15 cellular contexts compared by ENCODE assay signal in the genomic region with DNA sequence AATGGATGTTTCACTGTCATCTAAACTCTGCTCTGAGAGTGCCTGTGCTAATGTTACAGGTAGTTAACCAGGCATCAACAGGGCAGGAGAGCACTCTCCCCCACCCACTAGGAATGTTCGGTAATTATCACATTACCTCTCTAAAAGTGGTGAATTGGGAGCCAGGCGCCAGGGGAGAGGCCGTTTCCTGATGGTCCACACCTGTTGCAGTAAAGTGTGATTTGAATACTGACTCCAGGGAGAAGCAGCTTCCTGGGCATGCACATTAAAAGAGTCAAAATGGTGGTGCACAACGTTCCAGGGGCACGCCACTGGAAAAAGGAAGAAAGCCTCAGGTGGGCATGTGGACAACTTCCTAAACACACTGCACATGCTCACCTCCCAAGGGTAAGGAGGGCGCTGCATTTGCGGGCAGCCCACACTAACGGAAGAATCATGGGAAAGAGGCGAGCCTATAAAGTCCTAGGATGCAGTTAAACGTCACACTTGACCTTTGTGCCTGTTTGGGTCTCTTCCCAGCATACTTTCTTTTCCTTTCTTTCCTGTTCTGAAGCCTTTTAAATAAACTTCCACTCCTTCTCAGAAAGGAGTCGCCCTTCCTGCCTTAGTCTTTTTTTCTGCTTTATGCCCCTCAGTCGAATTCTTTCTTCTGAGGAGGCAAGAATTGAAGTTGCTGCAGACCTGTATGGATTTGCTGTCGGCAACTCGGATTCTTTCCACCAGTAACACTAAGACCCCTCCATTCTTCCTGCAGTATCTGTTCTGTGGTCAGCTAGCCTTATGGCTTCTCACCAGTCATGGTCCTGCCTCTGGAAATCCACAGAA. TPM values are rescaled to one million over a fixed set of nuclear protein-coding genes. Genes with fewer than 3 reads are reported as not detected.
A peak's percentile ranks its signal among the peaks of the same experiment; 100 is the strongest.
DNase-seq lines count a peak whose midpoint lies in the region; ATAC-seq and TF ChIP-seq lines count a peak whose summit lies in the region.
"Had no signal": no experiment of that assay in that cellular context is flagged by ENCODE, and none has a peak within 500 bp of the region (broad histone marks: within the 10 kb centered on the region; RNA-seq: fewer than 3 reads in every experiment).

No MANE protein-coding gene starts in this region.

- no peaks in the 10 kb centered on the region for H3K36me3 ChIP-seq in Panc1 (ENCODE audit: control insufficient read depth, insufficient read depth, low read length)
- H3K36me3 ChIP-seq in skeletal muscle tissue (ENCODE audit: control insufficient read depth in 3 of 3, insufficient read depth in 3 of 3, low read length in 3 of 3): no peaks in the 10 kb centered on the region
- no peaks in the 10 kb centered on the region for H3K36me3 ChIP-seq in SK-N-SH (replicated peaks in 1 of 2; ENCODE audit: control insufficient read depth in 1 of 2, insufficient read depth in 2 of 2, low read length in 1 of 2)
- H3K36me3 ChIP-seq: neutrophil, thoracic aorta had no signal

- 46% methylated on average over 13 of the region's 14 CpGs for WGBS in SK-N-SH (ENCODE audit: low lambda C conversion rate)

- H3K27ac ChIP-seq in Panc1 (ENCODE audit: low read length) (0 out of 2 replicates have a peak overlapping the region, but pooled peaks have one; percentile 17), skeletal muscle tissue (ENCODE audit: low read depth, low read length) (peak overlapping the region; percentile 9), SK-N-SH (ENCODE audit: low read depth in 2 of 2, low read length in 1 of 2) (no peak overlapping the region)
- H3K27ac ChIP-seq: neutrophil, thoracic aorta had no signal

- H3K9ac ChIP-seq in skeletal muscle tissue (ENCODE audit: low read depth in 1 of 3, low read length in 3 of 3): peak overlapping the region in 2 of 3 donors; percentile 36 to 72
- no peak overlapping the region for H3K9ac ChIP-seq in SK-N-SH

- no peaks in the 10 kb centered on the region for H3F3A ChIP-seq in SK-N-SH (replicated peaks; ENCODE audit: insufficient read depth)

- H3K4me1 ChIP-seq in Panc1 (ENCODE audit: control insufficient read depth, insufficient read depth, low read length): peaks cover 4% of the 10 kb centered on the region; the same call in 1 of the 2 replicates
- peaks cover 0 to 6% (median 5%) of the 10 kb centered on the region in 3 donors for H3K4me1 ChIP-seq in skeletal muscle tissue (ENCODE audit: control insufficient read depth in 3 of 3, insufficient read depth in 3 of 3, low read length in 3 of 3)
- no peaks in the 10 kb centered on the region for H3K4me1 ChIP-seq in SK-N-SH (ENCODE audit: control insufficient read depth in 1 of 2, insufficient read depth in 2 of 2, low read depth in 1 of 2, low read length in 1 of 2)

- intact Hi-C loops in Panc1 (cut with micrococcal nuclease; ENCODE audit: unreplicated experiment): no loop called here
- intact Hi-C loops in left colon (cut with DNase I, micrococcal nuclease): no loop called here
- intact Hi-C loops in posterior vena cava (cut with DNase I): no loop called here

- TF ChIP-seq RAD21 in SK-N-SH (IDR thresholded peaks at IDR 0.05; ENCODE audit: low read length): no peak

- H3K27me3 ChIP-seq in Panc1 (ENCODE audit: control insufficient read depth, insufficient read depth, low read length) (no peaks in the 10 kb centered on the region), skeletal muscle tissue (ENCODE audit: control insufficient read depth in 3 of 3, insufficient read depth in 3 of 3, low read length in 3 of 3) (no peaks in the 10 kb centered on the region), SK-N-SH (ENCODE audit: insufficient read depth) (no peaks in the 10 kb centered on the region; the same call in 1 of the 2 replicates)
- H3K27me3 ChIP-seq: neutrophil had no signal

- TF ChIP-seq CTCF in Panc1 (IDR thresholded peaks at IDR 0.05) (no peak), SK-N-SH (IDR thresholded peaks at IDR 0.05) (no peak)

- ATAC-seq in Panc1 (peak; percentile 66), left colon (peak; percentile 92), GM18909 (IDR thresholded peaks at IDR 0.05; ENCODE audit: poor library complexity, unreplicated experiment) (no peak)

- H3K4me3 ChIP-seq in Panc1 (ENCODE audit: low read depth in 2 of 2, low read length in 2 of 2): peak overlapping the region; percentile 8 to 44; a peak in 3 of 4 replicates
- H3K4me3 ChIP-seq in skeletal muscle tissue (ENCODE audit: low read length in 3 of 3): peak overlapping the region; percentile 19 to 78 (median 54)
- no peak overlapping the region for H3K4me3 ChIP-seq in SK-N-SH (ENCODE audit: low read depth in 2 of 2, low read length in 1 of 2)
- H3K4me3 ChIP-seq: lung, thoracic aorta had no signal

- H2AFZ ChIP-seq in SK-N-SH (ENCODE audit: low read depth): no peak overlapping the region

- POLR2A ChIA-PET in Panc1 (lab: Charles Lee): no interaction called here
- POLR2A ChIA-PET in SK-N-SH (lab: Yijun Ruan, JAX): no interaction called here

- H3K79me2 ChIP-seq in SK-N-SH (ENCODE audit: insufficient read depth): no peaks in the 10 kb centered on the region

- no peak overlapping the region for H3K4me2 ChIP-seq in SK-N-SH

- DNase-seq in NCI-H2107 treated with DMSO at 0.1 percent for 48 hours (lab: John Stamatoyannopoulos, UW; ENCODE audit: unreplicated experiment) (peak; percentile 43), NCI-H2107 (lab: John Stamatoyannopoulos, UW) (no peak), Panc1 (ENCODE audit: low read depth, low spot score) (no peak), left colon (peak; percentile 67 to 77), SK-N-SH (no peak), posterior vena cava (ENCODE audit: low spot score) (no peak)
- DNase-seq: activated CD4-positive, CD25-positive, alpha-beta regulatory T cell treated with anti-CD3 and anti-CD28 coated beads, Interleukin-2, amount 50 U/mL, for 72 hours; CD4-positive, alpha-beta T cell; central memory CD4-positive, alpha-beta T cell; SW 1271 had no signal

- H3K9me2 ChIP-seq in SK-N-SH: no peaks in the 10 kb centered on the region

- H3K9me3 ChIP-seq in Panc1 (ENCODE audit: control insufficient read depth, insufficient read depth, low read depth, low read length): no peaks in the 10 kb centered on the region
- no peaks in the 10 kb centered on the region for H3K9me3 ChIP-seq in skeletal muscle tissue (ENCODE audit: control insufficient read depth in 3 of 3, low read length in 3 of 3)
- H3K9me3 ChIP-seq in SK-N-SH: no peaks in the 10 kb centered on the region
- H3K9me3 ChIP-seq: neutrophil, thoracic aorta had no signal

- CTCF ChIA-PET in Panc1 (lab: Charles Lee): no interaction called here
- CTCF ChIA-PET in SK-N-SH (lab: Yijun Ruan, JAX): no interaction called here

- no peaks in the 10 kb centered on the region for H4K20me1 ChIP-seq in SK-N-SH (ENCODE audit: insufficient read depth)

- TF ChIP-seq EP300 in SK-N-SH (IDR thresholded peaks at IDR 0.05; ENCODE audit: borderline replicate concordance in 1 of 2, low read depth in 1 of 2, low read length in 1 of 2): no peak

- no TSS peak for BruUV-seq in Panc1 (replicated peaks; lab: Mats Ljungman, UMichigan)

- in situ Hi-C loops in Panc1 (cut with HindIII; ENCODE audit: low pct_unique_long_range_greater_than_20kb, low sequenced_read_pairs): no loop called here

TF ChIP-seq in SK-N-SH, 30 proteins besides CTCF, POLR2A, EP300 and RAD21:
- TF ChIP-seq REST (IDR thresholded peaks at IDR 0.05; ENCODE audit: low read depth, low read length) (no peak), POLR2AphosphoS5 (IDR thresholded peaks at IDR 0.05; ENCODE audit: low read depth, low read length) (no peak)

RNA-seq across cellular contexts. Expression of gene GPD1L, which starts 28.9 kb away (rescaled TPM):
- 10.5 TPM for total RNA-seq in Panc1 (2021; ENCODE audit: unreplicated experiment)
- polyA plus RNA-seq in Panc1 (2012; ENCODE audit: insufficient read length): 9.8 TPM
- 10 to 100 TPM; 91.1 to 93.1 TPM for total RNA-seq in left colon
- 54.3 TPM for total RNA-seq in skeletal muscle tissue
- polyA plus RNA-seq in SK-N-SH (2012; rRNA removed): 6.1 and 7.7 TPM in 2 replicates
- 8.0 and 8.7 TPM in 2 replicates for polyA plus RNA-seq in SK-N-SH (2012; cell fraction: cytosol; rRNA removed)
- polyA plus RNA-seq in SK-N-SH (2012; cell fraction: nucleus; rRNA removed): 6.9 and 7.6 TPM in 2 replicates
- 10 to 100 TPM; 41.0 to 47.4 TPM for total RNA-seq in posterior vena cava

Comparison
In these comparisons a context has a peak if more than half of its experiments do, and no peak if none do; other contexts are left out.
1. DNase-seq: peak in NCI-H2107 treated with DMSO at 0.1 percent for 48 hours (single experiment) and left colon (2 of 2); none in NCI-H2107 (single experiment), Panc1 (single experiment), SK-N-SH (single experiment) and posterior vena cava (single experiment).
2. H3K27ac ChIP-seq: peak in Panc1 (single experiment) and skeletal muscle tissue (single experiment); none in SK-N-SH (0 of 2).
3. H3K4me3 ChIP-seq: peak in Panc1 (2 of 2) and skeletal muscle tissue (3 of 3); none in SK-N-SH (0 of 2).